19 cellular contexts compared by ENCODE assay signal in the genomic region with DNA sequence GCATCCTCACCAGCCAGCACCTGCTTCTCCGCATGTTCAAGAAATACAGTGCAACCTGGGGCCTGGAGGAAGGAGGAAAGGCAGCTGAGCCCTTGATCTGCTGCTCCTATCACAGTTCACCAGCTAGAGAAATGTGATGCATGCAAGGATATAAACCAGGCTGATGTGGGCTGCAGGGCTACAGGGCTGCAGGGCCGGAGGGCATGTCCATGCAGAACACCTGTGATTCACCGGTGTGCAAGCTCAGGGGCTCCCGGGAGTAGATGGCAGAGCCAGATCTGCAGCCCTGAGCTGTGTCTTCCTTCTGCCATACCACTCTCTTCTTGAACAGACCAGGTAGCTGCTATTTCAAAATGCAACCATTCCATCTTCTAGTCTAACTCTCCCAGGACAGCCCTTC.
A peak's percentile ranks its signal among the peaks of the same experiment; 100 is the strongest.
DNase-seq lines count a peak whose midpoint lies in the region; ATAC-seq, FAIRE-seq and TF ChIP-seq lines count a peak whose summit lies in the region.
"Had no signal": no experiment of that assay in that cellular context is flagged by ENCODE, and none has a peak within 500 bp of the region (broad histone marks: within the 10 kb centered on the region; RNA-seq: fewer than 3 reads in every experiment).

No MANE protein-coding gene starts in this region.

- H2AFZ ChIP-seq in H9 (ENCODE audit: low read length): no peak overlapping the region
- H2AFZ ChIP-seq in Karpas-422 (ENCODE audit: low read length): no peak overlapping the region
- H2AFZ ChIP-seq: GM23338 had no signal

- no peak for TF ChIP-seq CTCF in H9 (conservative IDR thresholded peaks at IDR 0.05)
- no peak for TF ChIP-seq CTCF in dorsolateral prefrontal cortex (IDR thresholded peaks at IDR 0.05 in 54 of 56, conservative IDR thresholded peaks at IDR 0.05 in 2 of 56; ENCODE audit: low read depth in 1 of 56, partially characterized antibody in 56 of 56)
- no peak for TF ChIP-seq CTCF in uterus (IDR thresholded peaks at IDR 0.05)

- H3K4me1 Mint-ChIP-seq in H9: peaks cover 65 to 76% of the 10 kb centered on the region in 2 experiments

- no peak overlapping the region for H3K56ac ChIP-seq in H9 (ENCODE audit: insufficient read length, low read depth, low read length)

- intact Hi-C loops in dorsolateral prefrontal cortex (cut with DNase I): no loop called here
- intact Hi-C loops in uterus (cut with DNase I; ENCODE audit: low total_unique reads): no loop called here

- no CpG with 5 or more reads among the region's 4 CpGs for WGBS in H9 (ENCODE audit: extremely low coverage, insufficient read length, low lambda C conversion rate)

- H3K9me3 ChIP-seq in H9 (ENCODE audit: control insufficient read depth, low read depth, low read length) (no peaks in the 10 kb centered on the region), Karpas-422 (ENCODE audit: low read length) (no peaks in the 10 kb centered on the region), uterus (no peaks in the 10 kb centered on the region)

- no peak overlapping the region for H3K4ac ChIP-seq in H9 (ENCODE audit: low read depth, low read length)

- no peak overlapping the region for H2BK120ac ChIP-seq in H9 (ENCODE audit: low read depth, low read length, poor library complexity, severe bottlenecking)

- H4K8ac ChIP-seq in H9 (replicated peaks; ENCODE audit: insufficient read length, low read depth, low read length): peak overlapping the region; percentile 24

- H3K23me2 ChIP-seq in H9 (ENCODE audit: insufficient read length, low read depth, low read length, poor library complexity, severe bottlenecking): no peaks in the 10 kb centered on the region

- H3K36me3 ChIP-seq in Karpas-422 (ENCODE audit: insufficient read depth, low read length) (no peaks in the 10 kb centered on the region), uterus (no peaks in the 10 kb centered on the region)

- H3K27ac Mint-ChIP-seq in H9: no peak overlapping the region
- H3K27ac Mint-ChIP-seq: GM23338 had no signal

- no peak overlapping the region for H3K4me3 ChIP-seq in Karpas-422 (ENCODE audit: low read length)
- H3K4me3 ChIP-seq in dorsolateral prefrontal cortex: no peak overlapping the region
- H3K4me3 ChIP-seq in uterus: no peak overlapping the region
- H3K4me3 ChIP-seq: GM23338, K562, SK-N-MC had no signal

- H3K36me3 Mint-ChIP-seq in H9 (ENCODE audit: insufficient read depth in 1 of 3, low read depth in 3 of 3): peaks cover 0 to 2% (median 0%) of the 10 kb centered on the region in 3 experiments; a peak in 1 of 7 replicates

- H2BK20ac ChIP-seq in H9 (ENCODE audit: low read depth, low read length, poor library complexity, severe bottlenecking): no peak overlapping the region

- ATAC-seq in GM19035 (IDR thresholded peaks at IDR 0.05; ENCODE audit: unreplicated experiment): no peak

- peak overlapping the region; percentile 27; the same call in 1 of the 2 replicates for H3K14ac ChIP-seq in H9 (ENCODE audit: insufficient read depth, low read length)

- no peak overlapping the region for H2BK12ac ChIP-seq in H9 (ENCODE audit: insufficient read length, low read depth, low read length)

- no peak overlapping the region for H4K5ac ChIP-seq in H9 (ENCODE audit: insufficient read length, low read depth, low read length)

- no peak for FAIRE-seq in urothelium cell line (lab: Jason Lieb, UNC)
- FAIRE-seq: G401.6, K562, RCC 7860 had no signal

- DNase-seq in H9: no peak
- DNase-seq in Karpas-422: no peak
- DNase-seq in dorsolateral prefrontal cortex: no peak
- DNase-seq in left kidney (ENCODE audit: low read depth, low spot score): peak; percentile 32
- DNase-seq in NCI-H1105 (lab: John Stamatoyannopoulos, UW): no peak
- no peak for DNase-seq in uterus
- DNase-seq in urothelium cell line (ENCODE audit: low spot score): no peak
- DNase-seq: ACHN; DND-41; NCI-H1930; NK-92 treated with Interleukin-12 subunit alpha and Interleukin-12 subunit beta, amount 100 ng/mL, for 24 hours; SHP77 had no signal

- TF ChIP-seq POLR2A in uterus (IDR thresholded peaks at IDR 0.05): no peak

- no peak overlapping the region for H3T11ph ChIP-seq in H9 (ENCODE audit: low read length)

- no peaks in the 10 kb centered on the region; the same call in 1 of the 2 replicates for H3K27me3 Mint-ChIP-seq in H9 (ENCODE audit: low read depth)

- H3K79me2 ChIP-seq in H9 (ENCODE audit: insufficient read depth, low read length): no peaks in the 10 kb centered on the region
- no peaks in the 10 kb centered on the region for H3K79me2 ChIP-seq in Karpas-422 (ENCODE audit: low read length)

- no peak overlapping the region for H3K9ac ChIP-seq in H9 (ENCODE audit: extremely low read depth, insufficient read length, low read length)
- no peak overlapping the region for H3K9ac ChIP-seq in Karpas-422 (ENCODE audit: low read length)

- H3K79me1 ChIP-seq in H9 (ENCODE audit: insufficient read depth, low read depth, low read length, poor library complexity, severe bottlenecking): no peaks in the 10 kb centered on the region

- no peak overlapping the region for H3K18ac ChIP-seq in H9 (ENCODE audit: insufficient read length, low read depth, low read length)

- H3K9me3 Mint-ChIP-seq in H9: no peaks in the 10 kb centered on the region
- H3K9me3 Mint-ChIP-seq: GM23338 had no signal

- no peak overlapping the region for H2AK5ac ChIP-seq in H9 (ENCODE audit: insufficient read length, low read length)

- no peak overlapping the region for H2BK5ac ChIP-seq in H9 (ENCODE audit: insufficient read length, low read length)

- H3K27ac ChIP-seq in H9 (ENCODE audit: insufficient read length, low read depth, low read length): no peak overlapping the region
- H3K27ac ChIP-seq in Karpas-422 (ENCODE audit: low read length): peak overlapping the region; percentile 84
- H3K27ac ChIP-seq in dorsolateral prefrontal cortex: peak overlapping the region in 43 of 59 donors; percentile 10 to 99 (median 91)
- no peak overlapping the region for H3K27ac ChIP-seq in uterus
- H3K27ac ChIP-seq: C4-2B, SK-N-MC had no signal

- no peak overlapping the region for H3K23ac ChIP-seq in H9 (ENCODE audit: insufficient read length, low read depth, low read length)

- no peak overlapping the region for H3K4me3 Mint-ChIP-seq in H9
- H3K4me3 Mint-ChIP-seq: GM23338 had no signal

- no peaks in the 10 kb centered on the region for H3K27me3 ChIP-seq in H9 (ENCODE audit: insufficient read depth, low read length)
- H3K27me3 ChIP-seq in Karpas-422 (ENCODE audit: low read length): no peaks in the 10 kb centered on the region
- no peaks in the 10 kb centered on the region for H3K27me3 ChIP-seq in dorsolateral prefrontal cortex
- H3K27me3 ChIP-seq in uterus: no peaks in the 10 kb centered on the region

- H3K4me2 ChIP-seq in H9 (ENCODE audit: insufficient read depth, insufficient read length, low read length): no peak overlapping the region
- peak overlapping the region; percentile 60 for H3K4me2 ChIP-seq in Karpas-422 (ENCODE audit: low read depth, low read length, poor library complexity, severe bottlenecking)
- H3K4me2 ChIP-seq: GM23338 had no signal

- no peak overlapping the region for H4K91ac ChIP-seq in H9 (ENCODE audit: insufficient read length, low read depth, low read length)

- no peak overlapping the region for H2BK15ac ChIP-seq in H9 (ENCODE audit: low read depth, low read length)

- no peaks in the 10 kb centered on the region for H4K20me1 ChIP-seq in H9 (ENCODE audit: control insufficient read depth, insufficient read depth, insufficient read length)
- no peaks in the 10 kb centered on the region for H4K20me1 ChIP-seq in Karpas-422 (ENCODE audit: insufficient read depth, low read depth, low read length)

- H3K9me2 ChIP-seq in Karpas-422 (replicated peaks; ENCODE audit: insufficient read depth, low read length): no peaks in the 10 kb centered on the region

- H3K4me1 ChIP-seq in H9 (ENCODE audit: insufficient read depth, low read length) (peaks cover 12% of the 10 kb centered on the region), Karpas-422 (ENCODE audit: low read length) (peaks cover 75% of the 10 kb centered on the region), uterus (no peaks in the 10 kb centered on the region)

Comparison
In these comparisons a context has a peak if more than half of its experiments do, and no peak if none do; other contexts are left out.
1. H3K27ac ChIP-seq: peak in Karpas-422 (single experiment) and dorsolateral prefrontal cortex (43 of 59); none in H9 (single experiment) and uterus (0 of 2).